In the genomic region with DNA sequence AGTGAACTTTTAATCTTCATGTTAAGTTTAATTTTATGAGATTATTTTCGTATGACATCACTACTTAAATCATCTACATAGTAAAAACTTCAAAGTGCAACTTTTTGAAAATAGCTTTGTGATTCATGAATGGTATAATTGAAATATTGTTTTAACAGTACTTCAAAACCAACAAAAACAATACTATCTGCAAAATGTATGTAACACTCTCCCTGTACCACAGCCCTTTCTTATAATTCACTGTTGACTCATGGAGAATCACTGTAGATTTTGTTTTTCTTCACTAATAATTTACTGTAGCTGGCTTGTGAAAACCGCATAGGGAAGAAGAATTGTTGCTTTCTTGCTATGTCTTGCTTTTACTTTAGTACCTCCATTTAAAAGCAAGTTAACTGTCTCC, we compare ENCODE assay signal across 21 cellular contexts.
DNase-seq lines count a peak whose midpoint lies in the region; ATAC-seq and TF ChIP-seq lines count a peak whose summit lies in the region.
"Had no signal": no experiment of that assay in that cellular context is flagged by ENCODE, and none has a peak within 500 bp of the region (broad histone marks: within the 10 kb centered on the region; RNA-seq: fewer than 3 reads in every experiment).

No MANE protein-coding gene starts in this region.

- in situ Hi-C loops in astrocyte of the spinal cord (cut with HindIII; ENCODE audit: low sequenced_read_pairs): loop anchor here (25.0 kb wide), 1 partner anchor 331 kb away; no protein-coding TSS in a partner anchor

- TF ChIP-seq CTCF in astrocyte of the spinal cord (IDR thresholded peaks at IDR 0.05; ENCODE audit: low read depth, low read length): no peak

- peak; percentile 66 for DNase-seq in A172 (ENCODE audit: low spot score)
- peak; percentile 67 for DNase-seq in GM04503 (ENCODE audit: low read depth)
- DNase-seq in astrocyte of the spinal cord (ENCODE audit: low read depth, low spot score): peak; percentile 75
- peak; percentile 95 for DNase-seq in kidney glomerular epithelial cell (lab: John Stamatoyannopoulos, UW)
- DNase-seq in NCI-H1048 (lab: John Stamatoyannopoulos, UW): no peak
- no peak for DNase-seq in stimulated activated CD4-positive, alpha-beta T cell treated with anti-CD3 and anti-CD28 coated beads, Interleukin-2, amount 100 ng/mL, for 24 hours
- no peak for DNase-seq in NCI-H2171 treated with DMSO at 0.1 percent for 48 hours (lab: John Stamatoyannopoulos, UW)
- DNase-seq: activated CD8-positive, alpha-beta memory T cell treated with anti-CD3 and anti-CD28 coated beads for 24 hours; activated naive CD8-positive, alpha-beta T cell treated with anti-CD3 and anti-CD28 coated beads, Interleukin-2, amount 10 ng/mL, durations not matched to agents 7 days and 5 days; CD4-positive, alpha-beta memory T cell; effector memory CD8-positive, alpha-beta T cell; foreskin keratinocyte; lower lobe of right lung; naive thymus-derived CD4-positive, alpha-beta T cell; NCI-H1105; NCI-H774; PC-3; stimulated activated naive B cell treated with anti-CD40 and anti-IgM and Interleukin-4, amounts not matched to agents 10 μg/mL and 1 μg/mL and 100 μg/mL, for 72 hours had no signal

- H3K4me3 ChIP-seq in astrocyte of the spinal cord (ENCODE audit: low read depth, low read length): no peak overlapping the region
- H3K4me3 ChIP-seq: A549, K562, lower lobe of right lung had no signal

- no peak for ATAC-seq in HG03521 (IDR thresholded peaks at IDR 0.05; ENCODE audit: unreplicated experiment)
- ATAC-seq: A549; effector memory CD8-positive, alpha-beta T cell; foreskin keratinocyte; K562; lower lobe of right lung; naive thymus-derived CD4-positive, alpha-beta T cell; PC-3; stimulated activated naive B cell treated with anti-CD40 and anti-IgM and Interleukin-4, amounts not matched to agents 10 μg/mL and 1 μg/mL and 100 μg/mL, for 72 hours had no signal

Comparison
In these comparisons a context has a peak if more than half of its experiments do, and no peak if none do; other contexts are left out.
1. DNase-seq: peak in A172 (single experiment), GM04503 (single experiment), astrocyte of the spinal cord (single experiment) and kidney glomerular epithelial cell (single experiment); none in NCI-H1048 (single experiment), stimulated activated CD4-positive, alpha-beta T cell treated with anti-CD3 and anti-CD28 coated beads, Interleukin-2, amount 100 ng/mL, for 24 hours (0 of 2) and NCI-H2171 treated with DMSO at 0.1 percent for 48 hours (single experiment).